In the genomic region with DNA sequence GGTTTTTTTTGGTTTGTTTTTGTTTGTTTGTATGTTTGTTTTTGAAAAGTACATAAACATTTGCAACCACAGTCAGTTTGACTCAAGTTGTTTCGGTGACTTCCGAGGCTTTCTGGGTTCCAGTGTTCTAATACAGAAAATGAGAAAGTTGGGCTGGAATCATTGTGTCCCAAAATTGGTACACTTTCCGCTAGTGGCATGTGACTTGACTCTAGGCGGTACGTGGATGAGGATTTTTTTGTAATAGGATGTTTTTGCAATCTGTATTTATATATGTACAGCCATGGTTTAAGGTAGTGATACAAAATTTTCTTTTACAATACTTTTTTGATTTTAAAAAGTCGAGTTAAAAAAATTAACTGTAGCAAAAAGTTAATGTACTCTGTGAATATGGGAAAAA, we compare ENCODE assay signal across 12 cellular contexts. TPM values are rescaled to one million over a fixed set of nuclear protein-coding genes. Genes with fewer than 3 reads are reported as not detected.
DNase-seq lines count a peak whose midpoint lies in the region; ATAC-seq, FAIRE-seq and TF ChIP-seq lines count a peak whose summit lies in the region.
"Had no signal": no experiment of that assay in that cellular context is flagged by ENCODE, and none has a peak within 500 bp of the region (broad histone marks: within the 10 kb centered on the region; RNA-seq: fewer than 3 reads in every experiment).

No MANE protein-coding gene starts in this region.

- RAD21 ChIA-PET in GM12878 (lab: Charles Lee; ENCODE audit: unreplicated experiment) = no interaction called here

- SMC1A ChIA-PET in GM12878 (lab: Charles Lee; ENCODE audit: uncharacterized antibody, unreplicated experiment) = interaction anchor here (1.1 to 1.9 kb wide), 4 partner anchors 10 to 79 kb away, joined by 4 to 5 read pairs (median 4); no protein-coding TSS in a partner anchor

- H3K4me3 Mint-ChIP-seq in CD8-positive, alpha-beta memory T cell = peak overlapping the region in 5 of 7 donors; percentile 44 to 98 (median 95)
- H3K4me3 Mint-ChIP-seq in naive thymus-derived CD4-positive, alpha-beta T cell = peak overlapping the region in 9 of 10 donors; percentile 39 to 97 (median 93)

- H3K36me3 Mint-ChIP-seq in CD8-positive, alpha-beta memory T cell = peaks cover 0 to 31% (median 8%) of the 10 kb centered on the region in 3 donors
- H3K36me3 Mint-ChIP-seq in naive thymus-derived CD4-positive, alpha-beta T cell = peaks cover 4 to 20% (median 8%) of the 10 kb centered on the region in 5 donors

- H2AFZ ChIP-seq in IMR-90 (replicated peaks; ENCODE audit: low read length, poor library complexity) (no peak overlapping the region), GM12878 (ENCODE audit: control insufficient read depth, low read depth, low read length) (no peak overlapping the region)

- H3K18ac ChIP-seq in IMR-90 (ENCODE audit: low read depth, low read length) = no peak overlapping the region

- TF ChIP-seq RAD21 in IMR-90 (IDR thresholded peaks at IDR 0.05; ENCODE audit: low read length) (no peak), GM12878 (IDR thresholded peaks at IDR 0.05; ENCODE audit: insufficient read depth, low read depth, low read length) (no peak)

- H3K79me2 ChIP-seq in GM12878 (ENCODE audit: control insufficient read depth, insufficient read depth, low read length) = peaks cover 45% of the 10 kb centered on the region

- DNase-seq in CD8-positive, alpha-beta memory T cell = no peak
- no peak for DNase-seq in IMR-90
- DNase-seq in GM12878 (ENCODE audit: low read depth, low spot score) = no peak
- DNase-seq in naive thymus-derived CD4-positive, alpha-beta T cell = no peak
- no peak for DNase-seq in foreskin keratinocyte
- no peak for DNase-seq in activated gamma-delta T cell (lab: John Stamatoyannopoulos, UW)
- no peak for DNase-seq in NCI-H524 (lab: John Stamatoyannopoulos, UW)
- DNase-seq: activated naive CD8-positive, alpha-beta T cell treated with anti-CD3 and anti-CD28 coated beads, Interleukin-2, amount 10 ng/mL, durations not matched to agents 7 days and 5 days; GDM1; NCI-H2081 treated with DMSO at 0.1 percent for 48 hours; SIG-M5 had no signal

- H3K9ac ChIP-seq in IMR-90 (ENCODE audit: low read depth, low read length) (no peak overlapping the region), GM12878 (ENCODE audit: control insufficient read depth, insufficient read depth, low read length) (no peak overlapping the region)

- no peak overlapping the region for H3K4ac ChIP-seq in IMR-90 (ENCODE audit: low read depth, low read length)

- 0 out of 4 replicates have a peak overlapping the region, but pooled peaks of 1 of the 2 experiments have one; percentile 9 for H4K8ac ChIP-seq in IMR-90 (ENCODE audit: low read depth in 2 of 2, low read length in 2 of 2)

- no peaks in the 10 kb centered on the region for H3K36me3 ChIP-seq in CD8-positive, alpha-beta memory T cell (ENCODE audit: insufficient read depth, low read length)
- peaks cover 5% of the 10 kb centered on the region; the same call in 1 of the 2 replicates for H3K36me3 ChIP-seq in IMR-90 (ENCODE audit: control insufficient read depth, insufficient read depth, low read length)
- no peaks in the 10 kb centered on the region for H3K36me3 ChIP-seq in GM12878 (ENCODE audit: control insufficient read depth in 2 of 2, insufficient read depth in 2 of 2, low read length in 1 of 2)
- peaks cover 0 to 15% (median 0%) of the 10 kb centered on the region in 3 experiments for H3K36me3 ChIP-seq in naive thymus-derived CD4-positive, alpha-beta T cell (ENCODE audit: control insufficient read depth in 2 of 3, insufficient read depth in 3 of 3, low read length in 3 of 3)

- H4K20me1 ChIP-seq in IMR-90 (ENCODE audit: insufficient read depth, low read length) (no peaks in the 10 kb centered on the region), GM12878 (ENCODE audit: control insufficient read depth, insufficient read depth) (no peaks in the 10 kb centered on the region)

- no peak overlapping the region for H3K23ac ChIP-seq in IMR-90 (ENCODE audit: low read depth, low read length)

- no peaks in the 10 kb centered on the region for H3K27me3 ChIP-seq in CD8-positive, alpha-beta memory T cell (ENCODE audit: insufficient read depth, low read length, poor library complexity, severe bottlenecking)
- H3K27me3 ChIP-seq in IMR-90 (ENCODE audit: control insufficient read depth, insufficient read depth, low read length) (no peaks in the 10 kb centered on the region), GM12878 (replicated peaks in 1 of 2; ENCODE audit: control insufficient read depth in 2 of 2, insufficient read depth in 2 of 2, low read length in 1 of 2) (no peaks in the 10 kb centered on the region), foreskin keratinocyte (no peaks in the 10 kb centered on the region)
- H3K27me3 ChIP-seq in naive thymus-derived CD4-positive, alpha-beta T cell (ENCODE audit: control insufficient read depth in 2 of 2, insufficient read depth in 2 of 2, low read length in 2 of 2) = no peaks in the 10 kb centered on the region

- H2BK5ac ChIP-seq in IMR-90 (ENCODE audit: low read depth, low read length, poor library complexity, severe bottlenecking) = no peak overlapping the region

- no peak overlapping the region for H4K91ac ChIP-seq in IMR-90 (ENCODE audit: insufficient read depth, low read depth, low read length)

- no peak overlapping the region for H2BK120ac ChIP-seq in IMR-90 (ENCODE audit: low read depth, low read length)

- no peak overlapping the region for H2BK20ac ChIP-seq in IMR-90 (ENCODE audit: low read depth, low read length)

- H2BK15ac ChIP-seq in IMR-90 (ENCODE audit: low read depth, low read length) = no peak overlapping the region

- H2AK5ac ChIP-seq in IMR-90 (ENCODE audit: low read depth, low read length) = no peak overlapping the region

- H3K4me3 ChIP-seq in CD8-positive, alpha-beta memory T cell (ENCODE audit: low read length) = no peak overlapping the region
- H3K4me3 ChIP-seq in IMR-90 (ENCODE audit: insufficient read depth, low read depth, low read length) (peak overlapping the region; percentile 11; the same call in 1 of the 2 replicates), GM12878 (peak overlapping the region; percentile 90)
- no peak overlapping the region for H3K4me3 ChIP-seq in naive thymus-derived CD4-positive, alpha-beta T cell (ENCODE audit: low read length)

- TF ChIP-seq EP300 in GM12878 (IDR thresholded peaks at IDR 0.05; ENCODE audit: borderline replicate concordance in 1 of 2, control insufficient read depth in 1 of 2, low read depth in 2 of 2, low read length in 2 of 2) = no peak

- peaks cover 24% of the 10 kb centered on the region for H3K4me1 ChIP-seq in CD8-positive, alpha-beta memory T cell (ENCODE audit: insufficient read depth, low read length)
- H3K4me1 ChIP-seq in IMR-90 (ENCODE audit: control insufficient read depth, insufficient read depth, low read length) (0 out of 2 replicates have a peak, but pooled peaks cover 2% of the 10 kb centered on the region), GM12878 (ENCODE audit: control insufficient read depth, insufficient read depth, low read length) (no peaks in the 10 kb centered on the region), foreskin keratinocyte (peaks cover 21% of the 10 kb centered on the region)
- H3K4me1 ChIP-seq in naive thymus-derived CD4-positive, alpha-beta T cell (ENCODE audit: control insufficient read depth in 2 of 2, insufficient read depth in 2 of 2, low read length in 2 of 2) = peaks cover 4 to 24% of the 10 kb centered on the region in 2 donors

- ATAC-seq in IMR-90 (ENCODE audit: low read depth) (no peak), GM12878 (no peak), foreskin keratinocyte (no peak), GM21528 (IDR thresholded peaks at IDR 0.05; ENCODE audit: low FRiP score, unreplicated experiment) (no peak)
- no peak for ATAC-seq in naive thymus-derived CD4-positive, alpha-beta T cell

- CTCF ChIA-PET in CD8-positive, alpha-beta memory T cell (lab: Charles Lee) = interaction anchor here (0.6 kb wide), 1 partner anchor 559 kb away, joined by 3 read pairs; no protein-coding TSS in a partner anchor
- CTCF ChIA-PET in IMR-90 (lab: Yijun Ruan, JAX) = no interaction called here
- CTCF ChIA-PET in GM12878 (lab: Yijun Ruan, JAX) = interaction anchor here (1.1 to 1.8 kb wide), 5 partner anchors 10 to 439 kb away, joined by 3 to 6 read pairs (median 4); no protein-coding TSS in a partner anchor
- CTCF ChIA-PET in naive thymus-derived CD4-positive, alpha-beta T cell (lab: Charles Lee) = no interaction called here

- BruUV-seq in IMR-90 (replicated peaks; lab: Mats Ljungman, UMichigan) = no TSS peak
- BruUV-seq in GM12878 (replicated peaks; lab: Mats Ljungman, UMichigan) = no TSS peak

- no peak overlapping the region for H3K14ac ChIP-seq in IMR-90 (replicated peaks; ENCODE audit: low read depth, low read length)

- no peak overlapping the region for H3K27ac ChIP-seq in CD8-positive, alpha-beta memory T cell (ENCODE audit: low read depth, low read length)
- H3K27ac ChIP-seq in IMR-90 (ENCODE audit: insufficient read depth, low read length) (no peak overlapping the region), GM12878 (ENCODE audit: control insufficient read depth, insufficient read depth) (no peak overlapping the region; the same call in 1 of the 2 replicates), foreskin keratinocyte (no peak overlapping the region)
- no peak overlapping the region for H3K27ac ChIP-seq in naive thymus-derived CD4-positive, alpha-beta T cell (ENCODE audit: low read depth, low read length)

- H4K5ac ChIP-seq in IMR-90 (ENCODE audit: low read depth, low read length) = no peak overlapping the region; the same call in 1 of the 2 replicates

- H3K27me3 Mint-ChIP-seq in CD8-positive, alpha-beta memory T cell = peaks cover 2 to 5% of the 10 kb centered on the region in 2 donors
- H3K27me3 Mint-ChIP-seq in naive thymus-derived CD4-positive, alpha-beta T cell = peaks cover 0 to 13% (median 0%) of the 10 kb centered on the region in 5 donors

- FAIRE-seq in GM12878 (lab: Jason Lieb, UNC) = no peak

- no peak overlapping the region for H2AK9ac ChIP-seq in IMR-90 (replicated peaks; ENCODE audit: low read depth, low read length, poor library complexity)

- intact Hi-C loops in IMR-90 (cut with micrococcal nuclease) (loop anchor here (5.0 to 10.0 kb wide), 2 partner anchors 201 to 202 kb away; no protein-coding TSS in a partner anchor), GM12878 (cut with micrococcal nuclease; ENCODE audit: unreplicated experiment) (loop anchor here (5.0 to 10.0 kb wide), 2 partner anchors 136 to 518 kb away; no protein-coding TSS in a partner anchor)
- intact Hi-C loops in naive thymus-derived CD4-positive, alpha-beta T cell (cut with micrococcal nuclease) = loop anchor here in 1 of 2 donors (5.0 kb wide), 1 partner anchor 1659 kb away; no protein-coding TSS in a partner anchor

- H3K79me1 ChIP-seq in IMR-90 (ENCODE audit: low read depth in 1 of 2, low read length in 2 of 2) = peaks cover 17 to 25% of the 10 kb centered on the region in 2 experiments

- 80% methylated on average over 1 of the region's 6 CpGs; no CpG with 5 or more reads in 1 of the 2 experiments for WGBS in IMR-90 (ENCODE audit: extremely low coverage in 2 of 2, insufficient read length in 1 of 2), 2 experiments
- 77% methylated on average over 6 of the region's 6 CpGs for WGBS in GM12878 (ENCODE audit: insufficient coverage, insufficient replicate concordance, low lambda C conversion rate, missing lambda C conversion rate)

- H3K9me1 ChIP-seq in IMR-90 (ENCODE audit: insufficient read depth, low read length) = no peaks in the 10 kb centered on the region

- TF ChIP-seq CTCF in IMR-90 (conservative IDR thresholded peaks at IDR 0.05; ENCODE audit: low read depth, low read length) (no peak), GM12878 (IDR thresholded peaks at IDR 0.05 in 2 of 3, conservative IDR thresholded peaks at IDR 0.05 in 1 of 3; ENCODE audit: control insufficient read depth in 2 of 3, extremely low read depth in 1 of 3, insufficient read depth in 1 of 3, low read depth in 3 of 3, low read length in 3 of 3) (no peak), foreskin keratinocyte (conservative IDR thresholded peaks at IDR 0.05) (no peak)

- peak overlapping the region; percentile 90; the same call in 1 of the 2 replicates for H3K4me2 ChIP-seq in IMR-90 (ENCODE audit: low read depth, low read length)
- peak overlapping the region; percentile 75; the same call in 1 of the 2 replicates for H3K4me2 ChIP-seq in GM12878 (ENCODE audit: control insufficient read depth, insufficient read depth)

- peaks cover 52 to 72% (median 53%) of the 10 kb centered on the region in 3 donors for H3K4me1 Mint-ChIP-seq in CD8-positive, alpha-beta memory T cell
- peaks cover 13 to 64% (median 46%) of the 10 kb centered on the region in 7 donors for H3K4me1 Mint-ChIP-seq in naive thymus-derived CD4-positive, alpha-beta T cell

- POLR2A ChIA-PET in CD8-positive, alpha-beta memory T cell (lab: Charles Lee) = no interaction called here
- POLR2A ChIA-PET in IMR-90 (lab: Charles Lee; ENCODE audit: unreplicated experiment) (no interaction called here), GM12878 (lab: Charles Lee) (interaction anchor here (0.9 kb wide), 1 partner anchor 22 kb away, joined by 3 read pairs; no protein-coding TSS in a partner anchor)
- POLR2A ChIA-PET in naive thymus-derived CD4-positive, alpha-beta T cell (lab: Charles Lee) = interaction anchor here (1.0 kb wide), 1 partner anchor 137 kb away, joined by 3 read pairs; no protein-coding TSS in a partner anchor

- no peak for TF ChIP-seq POLR2A in IMR-90 (IDR thresholded peaks at IDR 0.05; ENCODE audit: low read depth, low read length)
- TF ChIP-seq POLR2A in GM12878 (IDR thresholded peaks at IDR 0.05; ENCODE audit: low read depth, low read length) = no peak

- no peaks in the 10 kb centered on the region for H3K9me3 ChIP-seq in CD8-positive, alpha-beta memory T cell (ENCODE audit: low read length)
- no peaks in the 10 kb centered on the region for H3K9me3 ChIP-seq in IMR-90 (ENCODE audit: control insufficient read depth, insufficient read depth, low read length)
- H3K9me3 ChIP-seq in GM12878 (replicated peaks; ENCODE audit: control insufficient read depth, insufficient read depth, low read length) = no peaks in the 10 kb centered on the region; the same call in 2 of the 3 replicates
- H3K9me3 ChIP-seq in naive thymus-derived CD4-positive, alpha-beta T cell (ENCODE audit: control insufficient read depth in 2 of 3, low read length in 3 of 3) = no peaks in the 10 kb centered on the region

- dilution Hi-C loops in IMR-90 (cut with HindIII; ENCODE audit: low sequenced_read_pairs, unreplicated experiment) = no loop called here

- H3K9me3 Mint-ChIP-seq in CD8-positive, alpha-beta memory T cell = peaks cover 0 to 3% (median 0%) of the 10 kb centered on the region in 5 donors
- H3K9me3 Mint-ChIP-seq in naive thymus-derived CD4-positive, alpha-beta T cell = peaks cover 0 to 14% (median 0%) of the 10 kb centered on the region in 11 donors

- H3K27ac Mint-ChIP-seq in CD8-positive, alpha-beta memory T cell = peak overlapping the region in 2 of 8 donors; percentile 24 to 75
- no peak overlapping the region for H3K27ac Mint-ChIP-seq in naive thymus-derived CD4-positive, alpha-beta T cell

- in situ Hi-C loops in IMR-90 (cut with MboI; ENCODE audit: low sequenced_read_pairs) (no loop called here), GM12878 (cut with MboI) (no loop called here)

- no peak overlapping the region for H3K56ac ChIP-seq in IMR-90 (ENCODE audit: extremely low read depth, insufficient read depth, low read length)

RNA-seq across cellular contexts. Expression of a gene that starts 1.7 kb away (rescaled TPM):
- total RNA-seq in CD8-positive, alpha-beta memory T cell = 10 to 100 TPM; 64.6 to 67.0 TPM
- polyA plus RNA-seq in CD8-positive, alpha-beta memory T cell = 132 TPM
- total RNA-seq in IMR-90 (2012; rRNA removed) (86.4 and 96.4 TPM in 2 replicates), GM12878 (2014; rRNA removed) (120 and 128 TPM in 2 replicates), GM12878 (2014; rRNA removed; fragmentation: Illumina TruSeq; extraction: Trizol) (107 and 110 TPM in 2 replicates), GM12878 (2021) (68.5 and 72.1 TPM in 2 replicates), foreskin keratinocyte (72.3 and 78.9 TPM in 2 replicates)
- polyA plus RNA-seq in IMR-90 (2012; rRNA removed) (61.0 and 70.1 TPM in 2 replicates), GM12878 (2011; rRNA removed) (108 and 143 TPM in 2 replicates), GM12878 (2014; fragmentation: Illumina TruSeq; extraction: Trizol) (95.0 and 109 TPM in 2 replicates), GM12878 (2014; fragmentation: Nextera tagmentation; extraction: Ambion mirVana) (10 to 100 TPM; 19.6 to 35.0 TPM), GM12878 (2014; rRNA removed) (102 and 103 TPM in 2 replicates), GM12878 (2016; fragmentation: Nextera tagmentation; extraction: Ambion mirVana) (100 to 1,000 TPM; 128 to 131 TPM), foreskin keratinocyte (64.2 and 76.8 TPM in 2 replicates)
- polyA plus RNA-seq in IMR-90 (2012; cell fraction: cytosol; rRNA removed) = 28.9 and 29.5 TPM in 2 replicates
- 17.1 and 109 TPM in 2 replicates for polyA plus RNA-seq in IMR-90 (2012; cell fraction: nucleus; rRNA removed; ENCODE audit: low replicate concordance)
- total RNA-seq in GM12878 (2013; cell fraction: nucleolus; rRNA removed) = 169 and 173 TPM in 2 replicates
- 60.0 TPM for polyA plus RNA-seq in GM12878 (2011; ENCODE audit: low read depth)
- polyA plus RNA-seq in GM12878 (2011; cell fraction: cytosol; rRNA removed) = 59.9 and 75.4 TPM in 2 replicates
- 70.6 and 83.0 TPM in 2 replicates for polyA plus RNA-seq in GM12878 (2011; cell fraction: nucleus; rRNA removed)
- polyA plus RNA-seq in GM12878 (2012) = 80.9 and 88.1 TPM in 2 replicates
- polyA minus RNA-seq in GM12878 (2011; rRNA and poly(A)+ RNA removed) = 50.6 and 56.8 TPM in 2 replicates
- polyA minus RNA-seq in GM12878 (2011; cell fraction: cytosol; rRNA and poly(A)+ RNA removed) = 36.9 and 42.0 TPM in 2 replicates
- 67.0 and 89.6 TPM in 2 replicates for polyA minus RNA-seq in GM12878 (2011; cell fraction: nucleus; rRNA and poly(A)+ RNA removed)
- total RNA-seq in naive thymus-derived CD4-positive, alpha-beta T cell = 10 to 100 TPM; 51.7 to 64.7 (median 61.8) TPM
- 100 to 1,000 TPM; 139 to 153 TPM for polyA plus RNA-seq in naive thymus-derived CD4-positive, alpha-beta T cell

RNA-seq across cellular contexts. Expression of a gene that starts 52.3 kb away (rescaled TPM):
- total RNA-seq in CD8-positive, alpha-beta memory T cell = not detected
- polyA plus RNA-seq in CD8-positive, alpha-beta memory T cell = not detected
- under 0.01 TPM in 2 replicates for total RNA-seq in IMR-90 (2012; rRNA removed)
- polyA plus RNA-seq in IMR-90 (2012; rRNA removed) = 0.03 and 0.06 TPM in 2 replicates
- polyA plus RNA-seq in IMR-90 (2012; cell fraction: cytosol; rRNA removed) = not detected in 2 replicates
- polyA plus RNA-seq in IMR-90 (2012; cell fraction: nucleus; rRNA removed; ENCODE audit: low replicate concordance) = not detected in 2 replicates
- total RNA-seq in GM12878 (2013; cell fraction: nucleolus; rRNA removed) = not detected in 2 replicates
- not detected in 2 replicates for total RNA-seq in GM12878 (2014; rRNA removed)
- not detected in 2 replicates for total RNA-seq in GM12878 (2014; rRNA removed; fragmentation: Illumina TruSeq; extraction: Trizol)
- not detected in 2 replicates for total RNA-seq in GM12878 (2021)
- polyA plus RNA-seq in GM12878 (2011; ENCODE audit: low read depth) = not detected
- 0.03 TPM in 1 of 2 replicates, not detected in the other for polyA plus RNA-seq in GM12878 (2011; rRNA removed)
- polyA plus RNA-seq in GM12878 (2011; cell fraction: cytosol; rRNA removed) = not detected in 2 replicates
- not detected in 2 replicates for polyA plus RNA-seq in GM12878 (2011; cell fraction: nucleus; rRNA removed)
- polyA plus RNA-seq in GM12878 (2012) = not detected in 2 replicates
- polyA plus RNA-seq in GM12878 (2014; fragmentation: Illumina TruSeq; extraction: Trizol) = not detected in 2 replicates
- under 1 TPM in 1 of 2 experiments, not detected in 1; 0.04 TPM for polyA plus RNA-seq in GM12878 (2014; fragmentation: Nextera tagmentation; extraction: Ambion mirVana)
- polyA plus RNA-seq in GM12878 (2014; rRNA removed) = not detected in 2 replicates
- under 1 TPM in 1 of 2 experiments, not detected in 1; 0.07 TPM for polyA plus RNA-seq in GM12878 (2016; fragmentation: Nextera tagmentation; extraction: Ambion mirVana)
- polyA minus RNA-seq in GM12878 (2011; rRNA and poly(A)+ RNA removed) = not detected in 2 replicates
- not detected in 2 replicates for polyA minus RNA-seq in GM12878 (2011; cell fraction: cytosol; rRNA and poly(A)+ RNA removed)
- polyA minus RNA-seq in GM12878 (2011; cell fraction: nucleus; rRNA and poly(A)+ RNA removed) = not detected in 2 replicates
- not detected for total RNA-seq in naive thymus-derived CD4-positive, alpha-beta T cell
- polyA plus RNA-seq in naive thymus-derived CD4-positive, alpha-beta T cell = under 1 TPM in 1 of 2 donors, not detected in 1; 0.09 TPM
- total RNA-seq in foreskin keratinocyte = not detected in 2 replicates
- polyA plus RNA-seq in foreskin keratinocyte = not detected in 2 replicates
- total RNA-seq: activated naive CD8-positive, alpha-beta T cell treated with anti-CD3 and anti-CD28 coated beads, Interleukin-2, amount 10 ng/mL, durations not matched to agents 7 days and 5 days had no signal

Comparison
In these comparisons a context has a peak if more than half of its experiments do, and no peak if none do; other contexts are left out.
1. H3K4me3 ChIP-seq: peak in IMR-90 (single experiment) and GM12878 (single experiment); none in CD8-positive, alpha-beta memory T cell (single experiment) and naive thymus-derived CD4-positive, alpha-beta T cell (single experiment).
2. CTCF ChIA-PET loops: an anchor here in CD8-positive, alpha-beta memory T cell (0.6 kb wide) and GM12878 (1.1 to 1.8 kb wide); none called in IMR-90 and naive thymus-derived CD4-positive, alpha-beta T cell.
3. POLR2A ChIA-PET loops: an anchor here in GM12878 (0.9 kb wide) and naive thymus-derived CD4-positive, alpha-beta T cell (1.0 kb wide); none called in CD8-positive, alpha-beta memory T cell and IMR-90.